27 cellular contexts compared by ENCODE assay signal in the genomic region with DNA sequence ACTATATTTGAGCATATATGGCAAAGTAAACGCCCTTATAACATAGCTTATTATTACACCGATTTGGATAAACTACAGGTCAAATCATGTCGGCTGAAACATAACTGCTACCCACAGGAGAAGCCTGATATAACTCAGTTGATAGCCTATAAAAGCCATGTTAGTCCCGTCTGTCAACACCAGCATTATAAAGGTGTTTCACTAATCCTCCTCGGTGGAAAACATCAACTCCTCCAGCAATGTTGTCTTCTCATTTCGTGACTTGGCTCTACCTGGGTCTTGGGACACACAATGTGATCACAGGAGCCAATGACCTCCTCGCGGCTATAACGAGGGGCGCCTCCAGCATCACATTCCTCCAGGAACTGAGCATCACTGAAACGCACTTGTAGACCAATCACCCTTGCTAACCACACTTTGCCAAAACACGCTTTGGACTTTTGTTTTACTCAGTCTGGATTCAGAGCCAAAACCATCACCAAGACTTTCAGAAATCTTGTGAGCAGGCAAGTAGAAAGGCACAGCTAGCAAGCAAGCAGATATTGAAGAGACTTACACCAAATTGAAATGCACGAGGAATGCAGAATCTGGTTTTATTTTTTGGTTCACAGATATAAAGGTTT.
"Had no signal": no experiment of that assay in that cellular context is flagged by ENCODE, and none has a peak within 500 bp of the region (broad histone marks: within the 10 kb centered on the region; RNA-seq: fewer than 3 reads in every experiment).

No MANE protein-coding gene starts in this region.

- DNase-seq: activated CD4-positive, alpha-beta memory T cell treated with anti-CD3 and anti-CD28 coated beads for 36 hours; activated CD4-positive, alpha-beta T cell treated with anti-CD3 and anti-CD28 coated beads for 36 hours; activated CD4-positive, alpha-beta T cell treated with anti-CD3 and anti-CD28 coated beads, Interleukin-2, amount 10 ng/mL, durations not matched to agents 24 days and 14 days; activated CD4-positive, CD25-positive, alpha-beta regulatory T cell; activated CD4-positive, CD25-positive, alpha-beta regulatory T cell treated with anti-CD3 and anti-CD28 coated beads, Interleukin-2, amount 50 U/mL, for 72 hours; activated CD8-positive, alpha-beta memory T cell treated with anti-CD3 and anti-CD28 coated beads, Interleukin-2, amount 10 ng/mL, durations not matched to agents 7 days and 5 days; activated CD8-positive, alpha-beta memory T cell treated with anti-CD3 and anti-CD28 coated beads, Interleukin-2, amount 50 U/mL, for 4 hours; activated CD8-positive, alpha-beta T cell treated with anti-CD3 and anti-CD28 coated beads, Interleukin-2, amount 10 ng/mL, durations not matched to agents 7 days and 5 days; activated gamma-delta T cell; activated naive CD4-positive, alpha-beta T cell; activated naive CD4-positive, alpha-beta T cell treated with anti-CD3 and anti-CD28 coated beads, Interleukin-2, amount 10 ng/mL, durations not matched to agents 7 days and 5 days; activated naive CD8-positive, alpha-beta T cell treated with anti-CD3 and anti-CD28 coated beads, Interleukin-2, amount 10 ng/mL, durations not matched to agents 7 days and 5 days; activated T-cell treated with anti-CD3 and anti-CD28 coated beads, Interleukin-2, amount 50 U/mL, for 1 hour; activated T-cell treated with anti-CD3 and anti-CD28 coated beads, Interleukin-2, amount 50 U/mL, for 48 hours; central memory CD4-positive, alpha-beta T cell; cerebellar nuclear complex; colonic mucosa; effector CD8-positive, alpha-beta T cell; endodermal cell; foreskin fibroblast; head of caudate nucleus; T-helper 2 cell had no signal

- H3K27ac ChIP-seq: ascending aorta, breast epithelium, cardiac muscle cell, colonic mucosa had no signal

- H3K36me3 ChIP-seq: ascending aorta, breast epithelium, cardiac muscle cell, colonic mucosa had no signal

- H3K4me3 ChIP-seq: ascending aorta, breast epithelium, cardiac muscle cell, colonic mucosa had no signal

- H3K4me1 ChIP-seq: ascending aorta, breast epithelium, colonic mucosa had no signal

- H3K27me3 ChIP-seq: ascending aorta, cardiac muscle cell, colonic mucosa had no signal

- H3K9me3 ChIP-seq: ascending aorta, breast epithelium, colonic mucosa had no signal

- ATAC-seq: activated CD4-positive, alpha-beta T cell treated with anti-CD3 and anti-CD28 coated beads for 36 hours; activated CD8-positive, alpha-beta memory T cell treated with anti-CD3 and anti-CD28 coated beads, Interleukin-2, amount 10 ng/mL, durations not matched to agents 7 days and 5 days; activated CD8-positive, alpha-beta T cell treated with anti-CD3 and anti-CD28 coated beads, Interleukin-2, amount 10 ng/mL, durations not matched to agents 7 days and 5 days; activated naive CD4-positive, alpha-beta T cell treated with anti-CD3 and anti-CD28 coated beads, Interleukin-2, amount 50 U/mL, for 72 hours; esophagus mucosa had no signal
